In genomic region chr1:86317926-86318325, GRCh38 we compare ENCODE assay signal across 1 cellular context.
TF ChIP-seq lines count a peak whose summit lies in the region.

No MANE protein-coding gene starts in this region.

TF ChIP-seq in HepG2, 621 proteins besides CTCF, POLR2A, EP300 and RAD21 (continued from another document):
- TF ChIP-seq ZBTB40 (IDR thresholded peaks at IDR 0.05) (no peak), ZBTB40 (CRISPR knock-in tag; IDR thresholded peaks at IDR 0.05) (no peak)
